ENCODE assay signal across 8 cellular contexts in the genomic region with DNA sequence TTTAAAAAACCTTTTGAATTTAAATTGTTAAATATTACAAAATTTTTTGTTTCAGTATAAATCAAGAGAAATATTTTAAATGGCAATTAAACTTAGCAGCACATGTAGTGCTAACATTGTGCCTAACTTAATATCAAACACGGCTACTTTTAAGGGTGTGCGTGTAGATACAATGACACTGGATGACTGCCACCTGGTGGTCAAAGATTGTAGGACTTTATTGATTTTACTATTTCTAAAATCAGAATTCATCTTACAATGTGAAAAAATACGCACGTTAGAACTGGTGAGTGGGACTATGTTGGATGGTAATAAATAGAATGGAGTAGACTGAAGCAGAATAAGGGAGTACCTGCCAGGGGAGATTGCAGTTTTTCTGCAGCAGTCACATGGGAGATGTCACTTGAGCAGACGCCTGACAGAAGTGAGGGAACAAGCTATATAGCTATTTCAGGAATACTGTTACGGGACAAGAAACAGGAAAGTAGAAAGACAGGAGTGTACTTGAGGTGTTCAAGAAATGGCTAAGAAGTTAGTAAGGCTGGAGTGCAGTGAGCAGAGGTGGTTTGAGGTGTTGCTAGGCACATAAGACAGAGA. TPM values are rescaled to one million over a fixed set of nuclear protein-coding genes. Genes with fewer than 3 reads are reported as not detected.
DNase-seq lines count a peak whose midpoint lies in the region; ATAC-seq and TF ChIP-seq lines count a peak whose summit lies in the region.

No MANE protein-coding gene starts in this region.

- H3K4me1 ChIP-seq in vagina, result no peaks in the 10 kb centered on the region

- H3K9me3 ChIP-seq in vagina, result no peaks in the 10 kb centered on the region

- H3K4me3 ChIP-seq in vagina, result no peak overlapping the region

- TF ChIP-seq CTCF in vagina (IDR thresholded peaks at IDR 0.05), result peak; percentile 82 to 91 (median 90)

- H3K27ac ChIP-seq in vagina, result no peak overlapping the region

- DNase-seq in ACHN (peak; percentile 46), GM03348 (ENCODE audit: low spot score) (peak; percentile 63), NCI-H146 (lab: John Stamatoyannopoulos, UW) (peak; percentile 56), erythroblast (lab: John Stamatoyannopoulos, UW) (peak; percentile 66 to 83), vagina (ENCODE audit: extremely low spot score in 2 of 2) (no peak)
- DNase-seq in naive thymus-derived CD8-positive, alpha-beta T cell, result peak; percentile 3 to 69 (median 50)

- peaks cover 4 to 28% (median 12%) of the 10 kb centered on the region in 4 donors for H3K4me1 Mint-ChIP-seq in naive thymus-derived CD8-positive, alpha-beta T cell

- peak; percentile 44 to 45 for ATAC-seq in activated CD4-positive, CD25-positive, alpha-beta regulatory T cell treated with anti-CD3 and anti-CD28 coated beads, Interleukin-2, amount 50 U/mL, for 24 hours
- peak; percentile 61 to 72 for ATAC-seq in naive thymus-derived CD8-positive, alpha-beta T cell
- no peak for ATAC-seq in HG03457 (IDR thresholded peaks at IDR 0.05; ENCODE audit: unreplicated experiment)

- H3K36me3 Mint-ChIP-seq in naive thymus-derived CD8-positive, alpha-beta T cell, result peaks cover 0 to 28% (median 0%) of the 10 kb centered on the region in 3 donors

- POLR2A ChIA-PET in naive thymus-derived CD8-positive, alpha-beta T cell (lab: Charles Lee), result interaction anchor here (1.0 kb wide), 1 partner anchor 53 kb away, joined by 3 read pairs; no protein-coding TSS in a partner anchor

- no peaks in the 10 kb centered on the region for H3K36me3 ChIP-seq in vagina

- H3K4me3 Mint-ChIP-seq in naive thymus-derived CD8-positive, alpha-beta T cell, result no peak overlapping the region

- H3K27me3 ChIP-seq in vagina, result no peaks in the 10 kb centered on the region

- intact Hi-C loops in vagina (cut with DNase I), result no loop called here

- in situ Hi-C loops in ACHN (cut with HindIII; ENCODE audit: low pct_ligation_motif_present, low pct_unique_long_range_greater_than_20kb, low sequenced_read_pairs), result no loop called here

- no peaks in the 10 kb centered on the region for H3K9me3 Mint-ChIP-seq in naive thymus-derived CD8-positive, alpha-beta T cell

- no peak for TF ChIP-seq POLR2A in erythroblast (IDR thresholded peaks at IDR 0.05; ENCODE audit: low read length)
- no peak for TF ChIP-seq POLR2A in vagina (IDR thresholded peaks at IDR 0.05)

- no peak overlapping the region for H3K27ac Mint-ChIP-seq in naive thymus-derived CD8-positive, alpha-beta T cell

- H3K27me3 Mint-ChIP-seq in naive thymus-derived CD8-positive, alpha-beta T cell, result no peaks in the 10 kb centered on the region

RNA-seq across cellular contexts. Expression of a gene that starts 52.9 kb away (rescaled TPM):
- 10 to 100 TPM; 20.2 to 22.3 TPM for total RNA-seq in naive thymus-derived CD8-positive, alpha-beta T cell
- 10 to 100 TPM in 2 of 3 donors, 1 to 10 TPM in 1; 8.9 to 12.6 (median 10.4) TPM for polyA plus RNA-seq in naive thymus-derived CD8-positive, alpha-beta T cell
- total RNA-seq in vagina, result 14.7 TPM

Comparison
In these comparisons a context has a peak if more than half of its experiments do, and no peak if none do; other contexts are left out.
1. DNase-seq: peak in ACHN (single experiment), GM03348 (single experiment), NCI-H146 (single experiment), erythroblast (2 of 2) and naive thymus-derived CD8-positive, alpha-beta T cell (10 of 10); none in vagina (0 of 2).